17 cellular contexts compared by ENCODE assay signal in genomic region chr1:184965889-184966860, GRCh38. TPM values are rescaled to one million over a fixed set of nuclear protein-coding genes. Genes with fewer than 3 reads are reported as not detected.
A peak's percentile ranks its signal among the peaks of the same experiment; 100 is the strongest.
DNase-seq lines count a peak whose midpoint lies in the region; ATAC-seq and TF ChIP-seq lines count a peak whose summit lies in the region.
"Had no signal": no experiment of that assay in that cellular context is flagged by ENCODE, and none has a peak within 500 bp of the region (broad histone marks: within the 10 kb centered on the region; RNA-seq: fewer than 3 reads in every experiment).

No MANE protein-coding gene starts in this region.

- peaks cover 3% of the 10 kb centered on the region for H3K9me3 Mint-ChIP-seq in natural killer cell treated with Interleukin-12 subunit alpha and Interleukin-12 subunit beta and Interleukin-15 and Interleukin-18, amount 100 ng/mL, for 72 hours
- H3K9me3 Mint-ChIP-seq in natural killer cell = no peaks in the 10 kb centered on the region
- H3K9me3 Mint-ChIP-seq: activated naive CD8-positive, alpha-beta T cell treated with anti-CD3 and anti-CD28 coated beads, Interleukin-2, amount 50 U/mL, for 24 hours; activated T-helper 1 cell treated with anti-CD3 and anti-CD28 coated beads, Interleukin-12 subunit alpha, Interleukin-12 subunit beta, Interleukin-2, Interleukin-4 antibody, amounts not matched to agents 30 ng/mL and 10 ng/mL and 1 ng/mL, durations not matched to agents 14 hours and 24 hours and 36 hours had no signal

- no peak for DNase-seq in natural killer cell treated with Interleukin-12 subunit alpha and Interleukin-12 subunit beta and Interleukin-15 and Interleukin-18, amount 100 ng/mL, for 72 hours (ENCODE audit: low spot score)
- DNase-seq in natural killer cell (no peak), adipocyte (ENCODE audit: low read depth) (peak; percentile 46), fibroblast of mammary gland (ENCODE audit: low read depth) (peak; percentile 28), ecto neural progenitor cell (ENCODE audit: low spot score) (no peak), DMS79 treated with DMSO at 0.1 percent for 48 hours (lab: John Stamatoyannopoulos, UW) (no peak)
- DNase-seq in activated CD8-positive, alpha-beta memory T cell treated with anti-CD3 and anti-CD28 coated beads, Interleukin-2, amount 50 U/mL, for 4 hours = no peak
- DNase-seq: activated CD4-positive, alpha-beta T cell treated with anti-CD3 and anti-CD28 coated beads, Interleukin-2, amount 50 U/mL, for 1 hour; activated naive CD8-positive, alpha-beta T cell treated with anti-CD3 and anti-CD28 coated beads, Interleukin-2, amount 50 U/mL, for 24 hours; Calu3; GOT3; NCI-H1092; retina; stimulated activated CD4-positive, alpha-beta T cell treated with anti-CD3 and anti-CD28 coated beads, Interleukin-2, amount 100 ng/mL, for 48 hours; trophoblast cell had no signal

- H3K36me3 ChIP-seq in adipocyte (ENCODE audit: control insufficient read depth, insufficient read depth, low read length, severe bottlenecking) = no peaks in the 10 kb centered on the region

- H3K9ac ChIP-seq in adipocyte (ENCODE audit: low read length) = no peak overlapping the region

- H3K4me1 Mint-ChIP-seq in natural killer cell treated with Interleukin-12 subunit alpha and Interleukin-12 subunit beta and Interleukin-15 and Interleukin-18, amount 100 ng/mL, for 72 hours (ENCODE audit: low read depth in 2 of 2) = peaks cover 58 to 75% of the 10 kb centered on the region in 2 donors
- peaks cover 5 to 30% of the 10 kb centered on the region in 2 donors for H3K4me1 Mint-ChIP-seq in natural killer cell

- no peak overlapping the region for H3K4me3 Mint-ChIP-seq in natural killer cell treated with Interleukin-12 subunit alpha and Interleukin-12 subunit beta and Interleukin-15 and Interleukin-18, amount 100 ng/mL, for 72 hours
- no peak overlapping the region for H3K4me3 Mint-ChIP-seq in natural killer cell
- H3K4me3 Mint-ChIP-seq: activated naive CD8-positive, alpha-beta T cell treated with anti-CD3 and anti-CD28 coated beads, Interleukin-2, amount 50 U/mL, for 24 hours; activated T-helper 1 cell treated with anti-CD3 and anti-CD28 coated beads, Interleukin-12 subunit alpha, Interleukin-12 subunit beta, Interleukin-2, Interleukin-4 antibody, amounts not matched to agents 30 ng/mL and 10 ng/mL and 1 ng/mL, durations not matched to agents 14 hours and 24 hours and 36 hours had no signal

- H3K36me3 Mint-ChIP-seq in natural killer cell treated with Interleukin-12 subunit alpha and Interleukin-12 subunit beta and Interleukin-15 and Interleukin-18, amount 100 ng/mL, for 72 hours = peaks cover 59% of the 10 kb centered on the region
- no peaks in the 10 kb centered on the region for H3K36me3 Mint-ChIP-seq in natural killer cell

- TF ChIP-seq CTCF in natural killer cell (IDR thresholded peaks at IDR 0.05) (no peak), fibroblast of mammary gland (conservative IDR thresholded peaks at IDR 0.05; ENCODE audit: control insufficient read depth, insufficient read depth, low read depth, low read length) (no peak)

- no peak for ATAC-seq in natural killer cell treated with Interleukin-12 subunit alpha and Interleukin-12 subunit beta and Interleukin-15 and Interleukin-18, amount 100 ng/mL, for 72 hours
- ATAC-seq in natural killer cell (no peak), HG03175 (IDR thresholded peaks at IDR 0.05; ENCODE audit: unreplicated experiment) (no peak)
- ATAC-seq: activated naive CD8-positive, alpha-beta T cell treated with anti-CD3 and anti-CD28 coated beads, Interleukin-2, amount 50 U/mL, for 24 hours had no signal

- H3K9me3 ChIP-seq in adipocyte (ENCODE audit: control insufficient read depth, low read length) = no peaks in the 10 kb centered on the region

- no peaks in the 10 kb centered on the region for H3K27me3 ChIP-seq in adipocyte (replicated peaks; ENCODE audit: control insufficient read depth, insufficient read depth, low read length)

- no peaks in the 10 kb centered on the region for H3K27me3 Mint-ChIP-seq in natural killer cell treated with Interleukin-12 subunit alpha and Interleukin-12 subunit beta and Interleukin-15 and Interleukin-18, amount 100 ng/mL, for 72 hours
- no peaks in the 10 kb centered on the region for H3K27me3 Mint-ChIP-seq in natural killer cell (ENCODE audit: low read depth in 2 of 2)
- H3K27me3 Mint-ChIP-seq: activated naive CD8-positive, alpha-beta T cell treated with anti-CD3 and anti-CD28 coated beads, Interleukin-2, amount 50 U/mL, for 24 hours had no signal

- H3K4me3 ChIP-seq in adipocyte (ENCODE audit: low read length) (no peak overlapping the region), fibroblast of mammary gland (ENCODE audit: control insufficient read depth, low read depth, low read length) (no peak overlapping the region)

- H3K4me1 ChIP-seq in adipocyte (ENCODE audit: control insufficient read depth, insufficient read depth, low read length) = peaks cover 15% of the 10 kb centered on the region

- intact Hi-C loops in natural killer cell (cut with micrococcal nuclease) = no loop called here

- peak overlapping the region; percentile 52 to 64 for H3K27ac Mint-ChIP-seq in natural killer cell treated with Interleukin-12 subunit alpha and Interleukin-12 subunit beta and Interleukin-15 and Interleukin-18, amount 100 ng/mL, for 72 hours
- no peak overlapping the region for H3K27ac Mint-ChIP-seq in natural killer cell
- H3K27ac Mint-ChIP-seq: activated naive CD8-positive, alpha-beta T cell treated with anti-CD3 and anti-CD28 coated beads, Interleukin-2, amount 50 U/mL, for 24 hours; activated T-helper 1 cell treated with anti-CD3 and anti-CD28 coated beads, Interleukin-12 subunit alpha, Interleukin-12 subunit beta, Interleukin-2, Interleukin-4 antibody, amounts not matched to agents 30 ng/mL and 10 ng/mL and 1 ng/mL, durations not matched to agents 14 hours and 24 hours and 36 hours had no signal

RNA-seq across cellular contexts. Expression of gene NIBAN1, which starts 8.1 kb away (rescaled TPM):
- total RNA-seq in natural killer cell treated with Interleukin-12 subunit alpha and Interleukin-12 subunit beta and Interleukin-15 and Interleukin-18, amount 100 ng/mL, for 72 hours = 100 to 1,000 TPM; 133 to 182 TPM
- total RNA-seq in natural killer cell = 10 to 100 TPM; 30.9 to 54.1 (median 31.0) TPM

Comparison
In these comparisons a context has a peak if more than half of its experiments do, and no peak if none do; other contexts are left out.
1. H3K27ac Mint-ChIP-seq: peak in natural killer cell treated with Interleukin-12 subunit alpha and Interleukin-12 subunit beta and Interleukin-15 and Interleukin-18, amount 100 ng/mL, for 72 hours (2 of 2); none in natural killer cell (0 of 2).
2. DNase-seq: peak in adipocyte (single experiment) and fibroblast of mammary gland (single experiment); none in natural killer cell treated with Interleukin-12 subunit alpha and Interleukin-12 subunit beta and Interleukin-15 and Interleukin-18, amount 100 ng/mL, for 72 hours (single experiment), natural killer cell (single experiment), ecto neural progenitor cell (single experiment), activated CD8-positive, alpha-beta memory T cell treated with anti-CD3 and anti-CD28 coated beads, Interleukin-2, amount 50 U/mL, for 4 hours (single experiment) and DMS79 treated with DMSO at 0.1 percent for 48 hours (single experiment).